In the genomic region with DNA sequence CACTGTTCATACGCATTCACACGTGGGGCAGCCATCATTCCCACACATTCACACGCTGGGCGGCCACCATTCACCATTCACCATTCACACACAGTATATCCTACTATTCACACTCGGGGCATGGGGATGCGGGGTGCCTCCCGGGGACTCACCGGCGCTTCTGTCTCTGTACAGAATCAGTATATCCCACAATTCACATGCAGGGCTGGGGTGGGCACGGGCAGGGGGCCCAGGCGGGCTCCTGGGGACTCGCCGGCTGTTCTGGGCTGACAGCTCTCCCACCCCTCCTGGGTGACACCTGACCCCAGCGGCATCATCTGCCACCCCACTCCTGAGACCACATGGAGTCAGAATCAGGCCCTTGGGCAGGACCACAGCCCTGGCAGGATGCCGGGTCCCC, we compare ENCODE assay signal across 20 cellular contexts. TPM values are rescaled to one million over a fixed set of nuclear protein-coding genes. Genes with fewer than 3 reads are reported as not detected.
DNase-seq lines count a peak whose midpoint lies in the region; ATAC-seq lines count a peak whose summit lies in the region.
"Had no signal": no experiment of that assay in that cellular context is flagged by ENCODE, and none has a peak within 500 bp of the region (broad histone marks: within the 10 kb centered on the region; RNA-seq: fewer than 3 reads in every experiment).

No MANE protein-coding gene starts in this region.

- no peaks in the 10 kb centered on the region for H3K79me1 ChIP-seq in neuronal stem cell (ENCODE audit: low read depth, low read length)

- H3K27ac ChIP-seq in neuronal stem cell (replicated peaks; ENCODE audit: low read length) (no peak overlapping the region), SJCRH30 (no peak overlapping the region)
- H3K27ac ChIP-seq: 22Rv1 had no signal

- H2BK120ac ChIP-seq in neuronal stem cell (ENCODE audit: low read depth, low read length): no peak overlapping the region

- H4K91ac ChIP-seq in neuronal stem cell (ENCODE audit: low read depth, low read length, poor library complexity): no peak overlapping the region

- ATAC-seq in T-helper 17 cell: no peak
- ATAC-seq in HG02759 (IDR thresholded peaks at IDR 0.05; ENCODE audit: unreplicated experiment): no peak
- no peak for ATAC-seq in HG02938 (IDR thresholded peaks at IDR 0.05; ENCODE audit: unreplicated experiment)
- ATAC-seq: GM23338 had no signal

- peak overlapping the region; percentile 60 for H3K27ac Mint-ChIP-seq in activated CD4-positive, alpha-beta T cell treated with anti-CD3 and anti-CD28 coated beads, Interleukin-2, amount 10 ng/mL, durations not matched to agents 7 days and 5 days
- peak overlapping the region; percentile 68 for H3K27ac Mint-ChIP-seq in T-helper 17 cell
- H3K27ac Mint-ChIP-seq: B cell, GM23338, HFFc6 had no signal

- CTCF ChIA-PET in activated CD4-positive, alpha-beta T cell treated with anti-CD3 and anti-CD28 coated beads, Interleukin-2, amount 10 ng/mL, durations not matched to agents 7 days and 5 days (lab: Charles Lee): no interaction called here

- POLR2A ChIA-PET in activated CD4-positive, alpha-beta T cell treated with anti-CD3 and anti-CD28 coated beads, Interleukin-2, amount 10 ng/mL, durations not matched to agents 7 days and 5 days (lab: Charles Lee): no interaction called here

- peaks cover 17% of the 10 kb centered on the region for H3K4me1 Mint-ChIP-seq in activated CD4-positive, alpha-beta T cell treated with anti-CD3 and anti-CD28 coated beads, Interleukin-2, amount 10 ng/mL, durations not matched to agents 7 days and 5 days
- H3K4me1 Mint-ChIP-seq in T-helper 17 cell: peaks cover 6% of the 10 kb centered on the region
- H3K4me1 Mint-ChIP-seq: B cell, GM23338 had no signal

- no peak overlapping the region for H2BK12ac ChIP-seq in neuronal stem cell (ENCODE audit: low read length)

- H2AK5ac ChIP-seq in neuronal stem cell (ENCODE audit: low read depth, low read length): no peak overlapping the region

- H3K9me3 ChIP-seq in T-helper 17 cell (ENCODE audit: control insufficient read depth, low read length, poor library complexity, severe bottlenecking) (no peaks in the 10 kb centered on the region), neuronal stem cell (replicated peaks in 1 of 2; ENCODE audit: control insufficient read depth in 2 of 2, insufficient read depth in 1 of 2, low read depth in 1 of 2, low read length in 2 of 2) (no peaks in the 10 kb centered on the region), SJCRH30 (replicated peaks) (no peaks in the 10 kb centered on the region)
- H3K9me3 ChIP-seq: HAP-1 had no signal

- H3K14ac ChIP-seq in neuronal stem cell (ENCODE audit: low read length): no peak overlapping the region

- H4K8ac ChIP-seq in neuronal stem cell (ENCODE audit: low read depth, low read length): no peak overlapping the region

- H3K4me1 ChIP-seq in neuronal stem cell (ENCODE audit: control insufficient read depth in 2 of 2, insufficient read depth in 1 of 2, low read depth in 1 of 2, low read length in 2 of 2): peaks cover 0 to 11% of the 10 kb centered on the region in 2 donors
- no peaks in the 10 kb centered on the region for H3K4me1 ChIP-seq in SJCRH30
- H3K4me1 ChIP-seq: HAP-1 had no signal

- no peak overlapping the region for H2AFZ ChIP-seq in neuronal stem cell (ENCODE audit: low read length)
- H2AFZ ChIP-seq: GM23338 had no signal

- H3K9ac ChIP-seq in neuronal stem cell (ENCODE audit: low read depth, low read length, poor library complexity): peak overlapping the region; percentile 0

- H3K4me3 ChIP-seq in neuronal stem cell (ENCODE audit: low read length in 2 of 2) (no peak overlapping the region), SJCRH30 (no peak overlapping the region)
- H3K4me3 ChIP-seq: GM23338, HAP-1 had no signal

- no peak overlapping the region for H3K4me2 ChIP-seq in neuronal stem cell (ENCODE audit: insufficient read depth, low read length, poor library complexity, severe bottlenecking)
- H3K4me2 ChIP-seq: GM23338 had no signal

- H3K18ac ChIP-seq in neuronal stem cell (ENCODE audit: low read length): no peak overlapping the region

- H3K23ac ChIP-seq in neuronal stem cell (ENCODE audit: low read depth, low read length, poor library complexity): no peak overlapping the region

- no peak for DNase-seq in activated CD4-positive, alpha-beta T cell treated with anti-CD3 and anti-CD28 coated beads, Interleukin-2, amount 10 ng/mL, durations not matched to agents 7 days and 5 days
- no peak for DNase-seq in activated CD4-positive, alpha-beta T cell treated with anti-CD3 and anti-CD28 coated beads, Interleukin-2, amount 50 U/mL, for 48 hours
- DNase-seq in T-helper 17 cell (no peak), neuronal stem cell (ENCODE audit: low spot score) (no peak), SJCRH30 (no peak), NCI-H146 (lab: John Stamatoyannopoulos, UW) (no peak)
- DNase-seq: C1 segment of cervical spinal cord; Calu3; CD4-positive, alpha-beta memory T cell; COR-L47; DMS53; DMS79 treated with DMSO at 0.1 percent for 48 hours; GF-D8; HFFc6 had no signal

- H3K36me3 ChIP-seq in neuronal stem cell (replicated peaks in 1 of 2; ENCODE audit: control insufficient read depth in 2 of 2, insufficient read depth in 2 of 2, low read length in 2 of 2) (peaks cover 32 to 74% of the 10 kb centered on the region in 2 donors), SJCRH30 (peaks cover 6% of the 10 kb centered on the region)

- no CpG with 5 or more reads among the region's 15 CpGs for WGBS in neuronal stem cell (ENCODE audit: extremely low coverage in 2 of 2, insufficient read length in 2 of 2, insufficient replicate concordance in 1 of 2), 2 donors

- H2BK5ac ChIP-seq in neuronal stem cell (ENCODE audit: low read length): no peak overlapping the region

- H3K36me3 Mint-ChIP-seq in activated CD4-positive, alpha-beta T cell treated with anti-CD3 and anti-CD28 coated beads, Interleukin-2, amount 10 ng/mL, durations not matched to agents 7 days and 5 days (ENCODE audit: low read depth): peaks cover 8% of the 10 kb centered on the region
- no peaks in the 10 kb centered on the region for H3K36me3 Mint-ChIP-seq in T-helper 17 cell (ENCODE audit: low read depth)

- no peak overlapping the region for H3K4me3 Mint-ChIP-seq in activated CD4-positive, alpha-beta T cell treated with anti-CD3 and anti-CD28 coated beads, Interleukin-2, amount 10 ng/mL, durations not matched to agents 7 days and 5 days
- no peak overlapping the region for H3K4me3 Mint-ChIP-seq in T-helper 17 cell
- H3K4me3 Mint-ChIP-seq: B cell, GM23338, HFFc6 had no signal

- no peaks in the 10 kb centered on the region for H3K9me3 Mint-ChIP-seq in activated CD4-positive, alpha-beta T cell treated with anti-CD3 and anti-CD28 coated beads, Interleukin-2, amount 10 ng/mL, durations not matched to agents 7 days and 5 days
- H3K9me3 Mint-ChIP-seq: CD4-positive, alpha-beta memory T cell; GM23338; HFFc6 had no signal

- H3K27me3 ChIP-seq in neuronal stem cell (ENCODE audit: control insufficient read depth in 3 of 3, insufficient read depth in 3 of 3, low read depth in 1 of 3, low read length in 3 of 3) (no peaks in the 10 kb centered on the region), SJCRH30 (no peaks in the 10 kb centered on the region)

- no peaks in the 10 kb centered on the region for H3K27me3 Mint-ChIP-seq in activated CD4-positive, alpha-beta T cell treated with anti-CD3 and anti-CD28 coated beads, Interleukin-2, amount 10 ng/mL, durations not matched to agents 7 days and 5 days
- no peaks in the 10 kb centered on the region for H3K27me3 Mint-ChIP-seq in T-helper 17 cell
- H3K27me3 Mint-ChIP-seq: B cell; CD4-positive, alpha-beta memory T cell had no signal

- H3K4ac ChIP-seq in neuronal stem cell (ENCODE audit: low read length): no peak overlapping the region

- H2BK15ac ChIP-seq in neuronal stem cell (ENCODE audit: low read length): no peak overlapping the region

RNA-seq across cellular contexts. Expression of gene NME3, which starts 9.6 kb away (rescaled TPM):
- total RNA-seq in activated CD4-positive, alpha-beta T cell treated with anti-CD3 and anti-CD28 coated beads, Interleukin-2, amount 10 ng/mL, durations not matched to agents 7 days and 5 days: 10 to 100 TPM; 31.3 to 47.4 TPM
- 10 to 100 TPM; 54.0 to 61.9 TPM for total RNA-seq in T-helper 17 cell
- polyA plus RNA-seq in neuronal stem cell (2013, experiment 1 of 2): 38.5 TPM
- polyA plus RNA-seq in neuronal stem cell (2013, experiment 2 of 2): 35.4 TPM
- total RNA-seq in SJCRH30 (2014; rRNA removed; shearing (Covaris generic)): 1.2 and 1.6 TPM in 2 replicates

RNA-seq across cellular contexts. Expression of gene EME2, which starts 10.9 kb away (rescaled TPM):
- 10 to 100 TPM; 28.7 to 33.4 TPM for total RNA-seq in activated CD4-positive, alpha-beta T cell treated with anti-CD3 and anti-CD28 coated beads, Interleukin-2, amount 10 ng/mL, durations not matched to agents 7 days and 5 days
- total RNA-seq in T-helper 17 cell: 10 to 100 TPM; 30.6 to 30.8 TPM
- 3.6 TPM for polyA plus RNA-seq in neuronal stem cell (2013, experiment 1 of 2)
- polyA plus RNA-seq in neuronal stem cell (2013, experiment 2 of 2): 3.3 TPM
- total RNA-seq in SJCRH30 (2014; rRNA removed; shearing (Covaris generic)): 3.6 and 5.2 TPM in 2 replicates

RNA-seq across cellular contexts. Expression of gene MRPS34, which starts 11.2 kb away (rescaled TPM):
- total RNA-seq in activated CD4-positive, alpha-beta T cell treated with anti-CD3 and anti-CD28 coated beads, Interleukin-2, amount 10 ng/mL, durations not matched to agents 7 days and 5 days: 100 to 1,000 TPM in 1 of 2 experiments, 10 to 100 TPM in 1; 93.6 to 105 TPM
- total RNA-seq in T-helper 17 cell: 10 to 100 TPM; 45.1 to 57.5 TPM
- 108 TPM for polyA plus RNA-seq in neuronal stem cell (2013, experiment 1 of 2)
- 110 TPM for polyA plus RNA-seq in neuronal stem cell (2013, experiment 2 of 2)
- total RNA-seq in SJCRH30 (2014; rRNA removed; shearing (Covaris generic)): 55.3 and 60.7 TPM in 2 replicates

RNA-seq across cellular contexts. Expression of gene SPSB3, which starts 20.6 kb away (rescaled TPM):
- 10 to 100 TPM; 38.0 to 42.9 TPM for total RNA-seq in activated CD4-positive, alpha-beta T cell treated with anti-CD3 and anti-CD28 coated beads, Interleukin-2, amount 10 ng/mL, durations not matched to agents 7 days and 5 days
- 100 to 1,000 TPM in 1 of 2 donors, 10 to 100 TPM in 1; 92.2 to 101 TPM for total RNA-seq in T-helper 17 cell
- 25.2 TPM for polyA plus RNA-seq in neuronal stem cell (2013, experiment 1 of 2)
- 23.3 TPM for polyA plus RNA-seq in neuronal stem cell (2013, experiment 2 of 2)
- total RNA-seq in SJCRH30 (2014; rRNA removed; shearing (Covaris generic)): 9.6 and 12.4 TPM in 2 replicates

RNA-seq across cellular contexts. Expression of gene NUBP2, which starts 21.0 kb away (rescaled TPM):
- total RNA-seq in activated CD4-positive, alpha-beta T cell treated with anti-CD3 and anti-CD28 coated beads, Interleukin-2, amount 10 ng/mL, durations not matched to agents 7 days and 5 days: 10 to 100 TPM; 40.2 to 53.8 TPM
- 10 to 100 TPM; 41.7 to 44.9 TPM for total RNA-seq in T-helper 17 cell
- polyA plus RNA-seq in neuronal stem cell (2013, experiment 1 of 2): 52.2 TPM
- 50.6 TPM for polyA plus RNA-seq in neuronal stem cell (2013, experiment 2 of 2)
- total RNA-seq in SJCRH30 (2014; rRNA removed; shearing (Covaris generic)): 45.0 and 55.3 TPM in 2 replicates

Comparison
In these comparisons a context has a peak if more than half of its experiments do, and no peak if none do; other contexts are left out.
1. RNA of gene NME3, which starts 9.6 kb away (total RNA-seq): 54.0 to 61.9 TPM in T-helper 17 cell and 31.3 to 47.4 TPM in activated CD4-positive, alpha-beta T cell treated with anti-CD3 and anti-CD28 coated beads, Interleukin-2, amount 10 ng/mL, durations not matched to agents 7 days and 5 days; 1.2 to 1.6 TPM in SJCRH30; every median in the first group is over 10 times any median in the second.